Comparison of ENCODE assay signal across 8 cellular contexts in genomic region chr11:118789501-118790356, GRCh38. TPM values are rescaled to one million over a fixed set of nuclear protein-coding genes. Genes with fewer than 3 reads are reported as not detected.
DNase-seq lines count a peak whose midpoint lies in the region; FAIRE-seq and TF ChIP-seq lines count a peak whose summit lies in the region.

No MANE protein-coding gene starts in this region.

- FAIRE-seq in RCC 7860 (lab: Jason Lieb, UNC) = no peak

- TF ChIP-seq EP300 in esophagus muscularis mucosa (IDR thresholded peaks at IDR 0.05) = no peak

- H3K9me3 Mint-ChIP-seq in activated CD4-positive, alpha-beta memory T cell treated with anti-CD3 and anti-CD28 coated beads for 36 hours = no peaks in the 10 kb centered on the region
- H3K9me3 Mint-ChIP-seq in nephron progenitor cell = no peaks in the 10 kb centered on the region

- WGBS in esophagus muscularis mucosa = under 1% methylated on average over 18 of the region's 18 CpGs

- H3K4me1 ChIP-seq in cardiac muscle cell (ENCODE audit: low read depth) (peaks cover 14% of the 10 kb centered on the region), esophagus muscularis mucosa (peaks cover 38 to 63% (median 60%) of the 10 kb centered on the region in 4 donors)

- POLR2A ChIA-PET in activated CD4-positive, alpha-beta memory T cell treated with anti-CD3 and anti-CD28 coated beads for 36 hours (lab: Charles Lee) = interaction anchor here (0.9 to 6.2 kb wide), 15 partner anchors 31 to 207 kb away, joined by 3 to 87 read pairs (median 12); partner anchors contain the start of genes BCL9L and CENATAC

- H3K27ac Mint-ChIP-seq in activated CD4-positive, alpha-beta memory T cell treated with anti-CD3 and anti-CD28 coated beads for 36 hours = peak overlapping the region; percentile 99
- peak overlapping the region; percentile 98 for H3K27ac Mint-ChIP-seq in nephron progenitor cell

- intact Hi-C loops in cardiac septum (cut with DNase I) = loop anchor here (2.0 to 5.0 kb wide), 2 partner anchors 99 to 182 kb away; partner anchors contain the start of gene PHLDB1
- intact Hi-C loops in activated CD4-positive, alpha-beta memory T cell treated with anti-CD3 and anti-CD28 coated beads for 36 hours (cut with micrococcal nuclease) = loop anchor here (1.0 to 5.0 kb wide), 6 partner anchors 52 to 228 kb away; partner anchors contain the start of genes CENATAC, RPS25 and TRAPPC4
- intact Hi-C loops in esophagus muscularis mucosa (cut with DNase I) = loop anchor here (5.0 kb wide), 1 partner anchor 143 kb away; no protein-coding TSS in a partner anchor

- peak overlapping the region; percentile 99 for H3K27ac ChIP-seq in cardiac muscle cell
- H3K27ac ChIP-seq in esophagus muscularis mucosa (replicated peaks in 1 of 4) = peak overlapping the region; percentile 98 to 100 (median 99)

- TF ChIP-seq CTCF in cardiac muscle cell (IDR thresholded peaks at IDR 0.05; ENCODE audit: low read depth, low read length) = no peak
- no peak for TF ChIP-seq CTCF in esophagus muscularis mucosa (IDR thresholded peaks at IDR 0.05)
- TF ChIP-seq CTCF in nephron progenitor cell (IDR thresholded peaks at IDR 0.05) = no peak

- CTCF ChIA-PET in activated CD4-positive, alpha-beta memory T cell treated with anti-CD3 and anti-CD28 coated beads for 36 hours (lab: Charles Lee) = interaction anchor here (1.1 to 7.1 kb wide), 10 partner anchors 17 to 136 kb away, joined by 3 to 51 read pairs (median 6); partner anchors contain the start of gene BCL9L

- H3K4me3 ChIP-seq in cardiac muscle cell = peak overlapping the region; percentile 44
- peak overlapping the region; percentile 79 to 92 (median 86) for H3K4me3 ChIP-seq in esophagus muscularis mucosa

- DNase-seq in cardiac muscle cell (ENCODE audit: low read depth in 1 of 2, low spot score in 1 of 2) = peak; percentile 13 to 33
- DNase-seq in cardiac septum (ENCODE audit: low spot score) = no peak
- DNase-seq in M059J (ENCODE audit: low read depth) = peak; percentile 24
- DNase-seq in activated CD4-positive, alpha-beta memory T cell treated with anti-CD3 and anti-CD28 coated beads for 36 hours = peak; percentile 72
- no peak for DNase-seq in esophagus muscularis mucosa (ENCODE audit: extremely low spot score)
- DNase-seq in nephron progenitor cell = no peak
- no peak for DNase-seq in RCC 7860 (ENCODE audit: low spot score)
- no peak for DNase-seq in mesenteric fat pad (ENCODE audit: low spot score)

- TF ChIP-seq POLR2A in esophagus muscularis mucosa (IDR thresholded peaks at IDR 0.05; ENCODE audit: low read depth) = no peak

- H3K36me3 Mint-ChIP-seq in activated CD4-positive, alpha-beta memory T cell treated with anti-CD3 and anti-CD28 coated beads for 36 hours = peaks cover 43% of the 10 kb centered on the region
- H3K36me3 Mint-ChIP-seq in nephron progenitor cell (ENCODE audit: low read depth) = peaks cover 24% of the 10 kb centered on the region

- H3K9me3 ChIP-seq in cardiac muscle cell (ENCODE audit: low read depth) (no peaks in the 10 kb centered on the region), esophagus muscularis mucosa (no peaks in the 10 kb centered on the region)

- H3K27me3 Mint-ChIP-seq in activated CD4-positive, alpha-beta memory T cell treated with anti-CD3 and anti-CD28 coated beads for 36 hours = no peaks in the 10 kb centered on the region
- no peaks in the 10 kb centered on the region for H3K27me3 Mint-ChIP-seq in nephron progenitor cell (ENCODE audit: low read depth, poor library complexity)

- peaks cover 35% of the 10 kb centered on the region for H3K4me1 Mint-ChIP-seq in activated CD4-positive, alpha-beta memory T cell treated with anti-CD3 and anti-CD28 coated beads for 36 hours (ENCODE audit: low read depth)
- peaks cover 35% of the 10 kb centered on the region for H3K4me1 Mint-ChIP-seq in nephron progenitor cell

- H3K36me3 ChIP-seq in cardiac muscle cell (peaks cover 11% of the 10 kb centered on the region), esophagus muscularis mucosa (peaks cover 0 to 13% (median 6%) of the 10 kb centered on the region in 4 donors)

- no peaks in the 10 kb centered on the region for H3K27me3 ChIP-seq in cardiac muscle cell
- H3K27me3 ChIP-seq in esophagus muscularis mucosa = no peaks in the 10 kb centered on the region

- peak overlapping the region; percentile 94 for H3K4me3 Mint-ChIP-seq in activated CD4-positive, alpha-beta memory T cell treated with anti-CD3 and anti-CD28 coated beads for 36 hours
- peak overlapping the region; percentile 97 for H3K4me3 Mint-ChIP-seq in nephron progenitor cell

RNA-seq across cellular contexts. Expression of gene DDX6, which starts 1.2 kb away (rescaled TPM):
- total RNA-seq in cardiac muscle cell (98.2 and 113 TPM in 2 replicates), cardiac septum (118 TPM), esophagus muscularis mucosa (100 to 1,000 TPM in 3 of 4 donors, 10 to 100 TPM in 1; 92.9 to 113 (median 105) TPM), mesenteric fat pad (103 TPM)
- polyA plus RNA-seq in cardiac muscle cell = 27.4 and 33.5 TPM in 2 replicates
- 42.2 and 70.8 TPM in 2 replicates for total RNA-seq in M059J (2014; rRNA removed; shearing (Covaris generic))
- total RNA-seq in activated CD4-positive, alpha-beta memory T cell treated with anti-CD3 and anti-CD28 coated beads for 36 hours = 100 to 1,000 TPM; 175 to 180 TPM

Comparison
In these comparisons a context has a peak if more than half of its experiments do, and no peak if none do; other contexts are left out.
1. DNase-seq: peak in cardiac muscle cell (2 of 2), M059J (single experiment) and activated CD4-positive, alpha-beta memory T cell treated with anti-CD3 and anti-CD28 coated beads for 36 hours (single experiment); none in cardiac septum (single experiment), esophagus muscularis mucosa (single experiment), nephron progenitor cell (single experiment), RCC 7860 (single experiment) and mesenteric fat pad (single experiment).